In genomic region chr16:56609463-56609921, GRCh38 we compare ENCODE assay signal across 8 cellular contexts. TPM values are rescaled to one million over a fixed set of nuclear protein-coding genes. Genes with fewer than 3 reads are reported as not detected.
DNase-seq lines count a peak whose midpoint lies in the region; ATAC-seq, FAIRE-seq and TF ChIP-seq lines count a peak whose summit lies in the region.

No MANE protein-coding gene starts in this region.

- no peaks in the 10 kb centered on the region for H3K36me3 ChIP-seq in astrocyte (ENCODE audit: insufficient read depth, low read length)

- CTCF ChIA-PET in CD4-positive, alpha-beta T cell (lab: Charles Lee): interaction anchor here (2.8 kb wide), 1 partner anchor 93 kb away, joined by 16 read pairs; no protein-coding TSS in a partner anchor

- peaks cover 5% of the 10 kb centered on the region for H4K20me1 ChIP-seq in astrocyte (ENCODE audit: insufficient read depth, low read length)

- no peak for TF ChIP-seq EP300 in Ishikawa (IDR thresholded peaks at IDR 0.05; ENCODE audit: borderline replicate concordance)

- H3K4me3 Mint-ChIP-seq in CD4-positive, alpha-beta T cell: peak overlapping the region; percentile 98
- H3K4me3 Mint-ChIP-seq in T-helper 17 cell (peak overlapping the region; percentile 97), astrocyte (ENCODE audit: unreplicated experiment) (peak overlapping the region; percentile 90)

- H3K9me3 Mint-ChIP-seq in CD4-positive, alpha-beta T cell: no peaks in the 10 kb centered on the region
- H3K9me3 Mint-ChIP-seq in astrocyte (ENCODE audit: unreplicated experiment): peaks cover 3% of the 10 kb centered on the region

- H3K4me1 ChIP-seq in astrocyte (ENCODE audit: insufficient read depth, low read length): peaks cover 67% of the 10 kb centered on the region

- H3K4me3 ChIP-seq in astrocyte (ENCODE audit: insufficient read depth, low read depth, low read length): peak overlapping the region; percentile 97

- H3K27me3 ChIP-seq in CD4-positive, alpha-beta T cell (ENCODE audit: control insufficient read depth, insufficient read depth, low read length): no peaks in the 10 kb centered on the region
- H3K27me3 ChIP-seq in astrocyte (ENCODE audit: insufficient read depth, low read length): no peaks in the 10 kb centered on the region

- H2AFZ ChIP-seq in astrocyte (ENCODE audit: low read depth, low read length): no peak overlapping the region

- POLR2A ChIA-PET in CD4-positive, alpha-beta T cell (lab: Charles Lee): interaction anchor here (0.8 to 3.7 kb wide), 8 partner anchors 9 to 99 kb away, joined by 4 to 26 read pairs (median 6); partner anchors contain the start of genes MT1E, MT1F and MT1X

- H3K27me3 Mint-ChIP-seq in CD4-positive, alpha-beta T cell: no peaks in the 10 kb centered on the region
- no peaks in the 10 kb centered on the region for H3K27me3 Mint-ChIP-seq in T-helper 17 cell
- H3K27me3 Mint-ChIP-seq in astrocyte (ENCODE audit: low read depth, unreplicated experiment): peaks cover 2% of the 10 kb centered on the region

- peak; percentile 45 for ATAC-seq in CD4-positive, alpha-beta T cell (ENCODE audit: poor library complexity)
- ATAC-seq in GM19463 (IDR thresholded peaks at IDR 0.05; ENCODE audit: unreplicated experiment) (peak; percentile 28), T-helper 17 cell (peak; percentile 42)

- H3K9me3 ChIP-seq in CD4-positive, alpha-beta T cell (ENCODE audit: control insufficient read depth, low read length): no peaks in the 10 kb centered on the region
- H3K9me3 ChIP-seq in T-helper 17 cell (ENCODE audit: control insufficient read depth, low read length, poor library complexity, severe bottlenecking) (no peaks in the 10 kb centered on the region), astrocyte (ENCODE audit: insufficient read depth, low read depth, low read length) (no peaks in the 10 kb centered on the region)

- H3K27ac Mint-ChIP-seq in CD4-positive, alpha-beta T cell: peak overlapping the region; percentile 96
- H3K27ac Mint-ChIP-seq in T-helper 17 cell (peak overlapping the region; percentile 97), astrocyte (ENCODE audit: unreplicated experiment) (peak overlapping the region; percentile 95)

- no peak for TF ChIP-seq CTCF in CD4-positive, alpha-beta T cell (IDR thresholded peaks at IDR 0.05)
- TF ChIP-seq CTCF in astrocyte (IDR thresholded peaks at IDR 0.05; ENCODE audit: insufficient read depth, low read depth, low read length): no peak

- no peak for TF ChIP-seq RAD21 in Ishikawa (IDR thresholded peaks at IDR 0.05; ENCODE audit: low read depth)

- intact Hi-C loops in CD4-positive, alpha-beta T cell (cut with DNase I, micrococcal nuclease): loop anchor here in 1 of 2 experiments (2.0 kb wide), 1 partner anchor 15 kb away; the partner anchor contains the start of gene MT1E

- peaks cover 20% of the 10 kb centered on the region for H3K79me2 ChIP-seq in astrocyte (ENCODE audit: insufficient read depth, low read length)

- H3K27ac ChIP-seq in CD4-positive, alpha-beta T cell (ENCODE audit: low read depth, low read length): peak overlapping the region; percentile 71
- peak overlapping the region; percentile 98 for H3K27ac ChIP-seq in astrocyte (ENCODE audit: low read depth, low read length)

- H3K4me2 ChIP-seq in astrocyte (ENCODE audit: low read length): peak overlapping the region; percentile 88

- H3K4me1 Mint-ChIP-seq in CD4-positive, alpha-beta T cell (ENCODE audit: low read depth): peaks cover 57% of the 10 kb centered on the region
- peaks cover 41% of the 10 kb centered on the region for H3K4me1 Mint-ChIP-seq in T-helper 17 cell
- peaks cover 35% of the 10 kb centered on the region for H3K4me1 Mint-ChIP-seq in astrocyte (ENCODE audit: low read depth, unreplicated experiment)

- no peak for FAIRE-seq in astrocyte (lab: Jason Lieb, UNC)

- peak overlapping the region; percentile 92 for H3K9ac ChIP-seq in astrocyte (ENCODE audit: low read length)

- peak; percentile 52 to 82 (median 60) for DNase-seq in CD4-positive, alpha-beta T cell
- DNase-seq in T-helper 17 cell: peak in 2 of 3 donors; percentile 33 to 46
- DNase-seq in astrocyte (ENCODE audit: low read depth): peak; percentile 83
- DNase-seq in iris pigment epithelial cell (ENCODE audit: low read depth): peak; percentile 93
- DNase-seq in stimulated activated CD4-positive, alpha-beta T cell treated with anti-CD3 and anti-CD28 coated beads, Interleukin-15, amount 100 ng/mL, for 48 hours (ENCODE audit: low read depth in 2 of 2): peak; percentile 66 to 69
- no peak for DNase-seq in NCI-H1930 (lab: John Stamatoyannopoulos, UW)

- no peaks in the 10 kb centered on the region for H3K36me3 Mint-ChIP-seq in CD4-positive, alpha-beta T cell (ENCODE audit: low read depth)
- H3K36me3 Mint-ChIP-seq in T-helper 17 cell (ENCODE audit: low read depth) (no peaks in the 10 kb centered on the region), astrocyte (ENCODE audit: low read depth, unreplicated experiment) (no peaks in the 10 kb centered on the region)

TF ChIP-seq in Ishikawa, 13 proteins besides CTCF, POLR2A, EP300 and RAD21:
- TF ChIP-seq CEBPB (IDR thresholded peaks at IDR 0.05) (0 out of 2 replicates have a peak, but pooled peaks have one; percentile 2), NFIC (IDR thresholded peaks at IDR 0.05) (no peak; the same call in none of the 2 replicates)

RNA-seq across cellular contexts. Expression of gene MT2A, which starts 1.1 kb away (rescaled TPM):
- total RNA-seq in CD4-positive, alpha-beta T cell: 10 to 100 TPM; 47.1 to 50.8 TPM
- total RNA-seq in T-helper 17 cell (10 to 100 TPM; 36.4 to 43.4 TPM), astrocyte (84.2 and 112 TPM in 2 replicates)

RNA-seq across cellular contexts. Expression of gene MT1E, which starts 16.1 kb away (rescaled TPM):
- total RNA-seq in CD4-positive, alpha-beta T cell: 1 to 10 TPM; 2.5 to 2.9 TPM
- total RNA-seq in T-helper 17 cell (1 to 10 TPM; 1.9 to 8.7 TPM), astrocyte (10.7 and 11.9 TPM in 2 replicates)

RNA-seq across cellular contexts. Expression of gene MT3, which starts 20.2 kb away (rescaled TPM):
- under 1 TPM in 1 of 2 experiments, not detected in 1; 0.50 TPM for total RNA-seq in CD4-positive, alpha-beta T cell
- total RNA-seq in T-helper 17 cell (not detected), astrocyte (not detected in 2 replicates)

RNA-seq across cellular contexts. Expression of gene MT1M, which starts 23.0 kb away (rescaled TPM):
- total RNA-seq in CD4-positive, alpha-beta T cell: not detected
- total RNA-seq in T-helper 17 cell (not detected), astrocyte (not detected in 2 replicates)

RNA-seq across cellular contexts. Expression of gene MT1A, which starts 29.0 kb away (rescaled TPM):
- total RNA-seq in CD4-positive, alpha-beta T cell: not detected
- total RNA-seq in T-helper 17 cell: not detected
- total RNA-seq in astrocyte: not detected in 2 replicates

Comparison
In these comparisons a context has a peak if more than half of its experiments do, and no peak if none do; other contexts are left out.
1. DNase-seq: peak in CD4-positive, alpha-beta T cell (10 of 10), T-helper 17 cell (2 of 3), astrocyte (single experiment), iris pigment epithelial cell (single experiment) and stimulated activated CD4-positive, alpha-beta T cell treated with anti-CD3 and anti-CD28 coated beads, Interleukin-15, amount 100 ng/mL, for 48 hours (2 of 2); none in NCI-H1930 (0 of 2).
2. Peak in every context shown above with its lines, with median percentiles within 50 percentile points of each other: ATAC-seq, H3K27ac Mint-ChIP-seq and H3K4me3 Mint-ChIP-seq.